ENCODE assay signal across 24 cellular contexts in genomic region chr2:71640459-71640858, GRCh38.
DNase-seq lines count a peak whose midpoint lies in the region; TF ChIP-seq lines count a peak whose summit lies in the region.
"Had no signal": no experiment of that assay in that cellular context is flagged by ENCODE, and none has a peak within 500 bp of the region (broad histone marks: within the 10 kb centered on the region; RNA-seq: fewer than 3 reads in every experiment).

No MANE protein-coding gene starts in this region.

- 77% methylated on average over 5 of the region's 5 CpGs for WGBS in esophagus muscularis mucosa

- H3K4me3 ChIP-seq in skeletal muscle tissue (ENCODE audit: low read length in 3 of 3) (no peak overlapping the region), esophagus muscularis mucosa (no peak overlapping the region)
- H3K4me3 ChIP-seq: BLaER1, MG63, SK-N-MC had no signal

- H3K9me3 Mint-ChIP-seq in glutamatergic neuron (ENCODE audit: unreplicated experiment) = peaks cover 2% of the 10 kb centered on the region
- H3K9me3 Mint-ChIP-seq: CD4-positive, alpha-beta T cell had no signal

- no peaks in the 10 kb centered on the region for H3K9me3 ChIP-seq in skeletal muscle tissue (ENCODE audit: control insufficient read depth in 3 of 3, low read length in 3 of 3)
- H3K9me3 ChIP-seq in esophagus muscularis mucosa = no peaks in the 10 kb centered on the region
- H3K9me3 ChIP-seq: BLaER1, MG63 had no signal

- no peak overlapping the region for H3K4me3 Mint-ChIP-seq in glutamatergic neuron (ENCODE audit: unreplicated experiment)
- H3K4me3 Mint-ChIP-seq: CD4-positive, alpha-beta T cell had no signal

- intact Hi-C loops in esophagus muscularis mucosa (cut with DNase I) = no loop called here

- H3K36me3 ChIP-seq in skeletal muscle tissue (ENCODE audit: control insufficient read depth in 3 of 3, insufficient read depth in 3 of 3, low read length in 3 of 3) (peaks cover 3 to 9% (median 4%) of the 10 kb centered on the region in 3 donors), esophagus muscularis mucosa (peaks cover 0 to 13% (median 8%) of the 10 kb centered on the region in 4 donors)
- H3K36me3 ChIP-seq: BLaER1, MG63 had no signal

- H3K4me1 ChIP-seq in skeletal muscle tissue (ENCODE audit: control insufficient read depth in 3 of 3, insufficient read depth in 3 of 3, low read length in 3 of 3) (peaks cover 9 to 34% (median 23%) of the 10 kb centered on the region in 3 donors), esophagus muscularis mucosa (peaks cover 4 to 13% (median 7%) of the 10 kb centered on the region in 4 donors)

- H3K27ac Mint-ChIP-seq in glutamatergic neuron (ENCODE audit: unreplicated experiment) = peak overlapping the region; percentile 63
- H3K27ac Mint-ChIP-seq: CD4-positive, alpha-beta T cell had no signal

- no peaks in the 10 kb centered on the region for H3K27me3 ChIP-seq in skeletal muscle tissue (ENCODE audit: control insufficient read depth in 3 of 3, insufficient read depth in 3 of 3, low read length in 3 of 3)
- H3K27me3 ChIP-seq in esophagus muscularis mucosa = no peaks in the 10 kb centered on the region
- H3K27me3 ChIP-seq: BLaER1, MG63 had no signal

- no peak overlapping the region for H3K9ac ChIP-seq in skeletal muscle tissue (ENCODE audit: low read depth in 1 of 3, low read length in 3 of 3)
- H3K9ac ChIP-seq: BLaER1 had no signal

- TF ChIP-seq EP300 in esophagus muscularis mucosa (IDR thresholded peaks at IDR 0.05) = no peak

- no peaks in the 10 kb centered on the region for H3K36me3 Mint-ChIP-seq in glutamatergic neuron (ENCODE audit: unreplicated experiment)

- DNase-seq in DMS79 treated with DMSO at 0.1 percent for 48 hours (lab: John Stamatoyannopoulos, UW) = peak; percentile 7
- no peak for DNase-seq in DMS79 (lab: John Stamatoyannopoulos, UW)
- peak; percentile 64 for DNase-seq in NCI-H82 (lab: John Stamatoyannopoulos, UW)
- DNase-seq in glutamatergic neuron = no peak
- no peak for DNase-seq in UCSD-AML1 (lab: John Stamatoyannopoulos, UW; ENCODE audit: unreplicated experiment)
- DNase-seq in kidney glomerular epithelial cell (lab: John Stamatoyannopoulos, UW) = no peak
- no peak for DNase-seq in esophagus muscularis mucosa (ENCODE audit: extremely low spot score)
- DNase-seq: ACHN; CD4-positive, alpha-beta T cell; EL; H7; Karpas-422; MG63; NCI-H1417; NCI-H187 treated with DMSO at 0.1 percent for 48 hours; NCI-H2107; NCI-H510A; RPMI8226; SHP77; SW 1271 had no signal

- H3K27ac ChIP-seq in skeletal muscle tissue (ENCODE audit: low read depth, low read length) (peak overlapping the region; percentile 33), esophagus muscularis mucosa (replicated peaks in 1 of 4) (no peak overlapping the region)
- H3K27ac ChIP-seq: 22Rv1, BLaER1, SK-N-MC had no signal

- TF ChIP-seq CTCF in glutamatergic neuron (IDR thresholded peaks at IDR 0.05; ENCODE audit: partially characterized antibody, unreplicated experiment) (no peak), esophagus muscularis mucosa (IDR thresholded peaks at IDR 0.05) (no peak)

- peaks cover 2% of the 10 kb centered on the region for H3K27me3 Mint-ChIP-seq in glutamatergic neuron (ENCODE audit: unreplicated experiment)

- TF ChIP-seq POLR2A in esophagus muscularis mucosa (IDR thresholded peaks at IDR 0.05; ENCODE audit: low read depth) = no peak

- H3K4me1 Mint-ChIP-seq in glutamatergic neuron (ENCODE audit: low read depth, unreplicated experiment) = peaks cover 13% of the 10 kb centered on the region

Comparison
In these comparisons a context has a peak if more than half of its experiments do, and no peak if none do; other contexts are left out.
1. DNase-seq: peak in DMS79 treated with DMSO at 0.1 percent for 48 hours (single experiment) and NCI-H82 (single experiment); none in DMS79 (single experiment), glutamatergic neuron (single experiment), UCSD-AML1 (single experiment), kidney glomerular epithelial cell (single experiment) and esophagus muscularis mucosa (single experiment).